Comparison of ENCODE assay signal across 2 cellular contexts in genomic region chrX:72236841-72237240, GRCh38.
TF ChIP-seq lines count a peak whose summit lies in the region.

No MANE protein-coding gene starts in this region.

TF ChIP-seq in IMR-90, 13 proteins besides CTCF, POLR2A, EP300 and RAD21:
- TF ChIP-seq ELK1 (IDR thresholded peaks at IDR 0.05; ENCODE audit: borderline replicate concordance, low read depth, low read length) (no peak), MXI1 (IDR thresholded peaks at IDR 0.05; ENCODE audit: borderline replicate concordance, low read depth, low read length) (no peak), CHD1 (IDR thresholded peaks at IDR 0.05; ENCODE audit: low read depth, low read length) (no peak), CEBPB (IDR thresholded peaks at IDR 0.05; ENCODE audit: low read depth, low read length) (no peak), SMC3 (IDR thresholded peaks at IDR 0.05; ENCODE audit: low read depth, low read length) (no peak), RFX5 (IDR thresholded peaks at IDR 0.05; ENCODE audit: low read depth, low read length) (no peak), RCOR1 (IDR thresholded peaks at IDR 0.05; ENCODE audit: insufficient replicate concordance, low read length) (no peak), FOS (IDR thresholded peaks at IDR 0.05; ENCODE audit: low read depth, low read length) (peak; percentile 49), BHLHE40 (IDR thresholded peaks at IDR 0.05; ENCODE audit: low read depth, low read length) (no peak), MAFK (IDR thresholded peaks at IDR 0.05; ENCODE audit: low read depth, low read length) (peak; percentile 22; the same call in 1 of the 2 replicates), MAZ (IDR thresholded peaks at IDR 0.05; ENCODE audit: borderline replicate concordance, low read depth, low read length) (no peak), NFE2L2 (IDR thresholded peaks at IDR 0.05; ENCODE audit: low read depth, low read length) (no peak)
- TF ChIP-seq, protein P1, sequence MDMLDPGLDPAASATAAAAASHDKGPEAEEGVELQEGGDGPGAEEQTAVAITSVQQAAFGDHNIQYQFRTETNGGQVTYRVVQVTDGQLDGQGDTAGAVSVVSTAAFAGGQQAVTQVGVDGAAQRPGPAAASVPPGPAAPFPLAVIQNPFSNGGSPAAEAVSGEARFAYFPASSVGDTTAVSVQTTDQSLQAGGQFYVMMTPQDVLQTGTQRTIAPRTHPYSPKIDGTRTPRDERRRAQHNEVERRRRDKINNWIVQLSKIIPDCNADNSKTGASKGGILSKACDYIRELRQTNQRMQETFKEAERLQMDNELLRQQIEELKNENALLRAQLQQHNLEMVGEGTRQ (IDR thresholded peaks at IDR 0.05; ENCODE audit: low read depth, low read length), result no peak
TF ChIP-seq in IMR-90: peak in this region for 2.

TF ChIP-seq in endothelial cell of umbilical vein, 7 proteins besides CTCF, POLR2A, EP300 and RAD21:
- no peak for TF ChIP-seq FOS (IDR thresholded peaks at IDR 0.05; ENCODE audit: borderline replicate concordance, insufficient read depth, low read length)
- no peak for TF ChIP-seq POLR2AphosphoS5 (IDR thresholded peaks at IDR 0.05; ENCODE audit: insufficient read depth, low read depth, low read length)
- no peak for TF ChIP-seq MAX (IDR thresholded peaks at IDR 0.05; ENCODE audit: insufficient read depth, insufficient read length)
- no peak for TF ChIP-seq JUN (IDR thresholded peaks at IDR 0.05; ENCODE audit: borderline replicate concordance, insufficient read depth, insufficient read length, low read depth)
- no peak for TF ChIP-seq EZH2 (IDR thresholded peaks at IDR 0.05; ENCODE audit: borderline replicate concordance, low read depth, low read length, severe bottlenecking)
- TF ChIP-seq MYC (IDR thresholded peaks at IDR 0.05; ENCODE audit: low read depth, low read length), result no peak
- TF ChIP-seq GATA2 (IDR thresholded peaks at IDR 0.05; ENCODE audit: insufficient read depth, insufficient read length, low read depth, low read length), result no peak
